ENCODE assay signal across 17 cellular contexts in genomic region chr22:43207386-43207785, GRCh38. TPM values are rescaled to one million over a fixed set of nuclear protein-coding genes. Genes with fewer than 3 reads are reported as not detected.
DNase-seq lines count a peak whose midpoint lies in the region; ATAC-seq, FAIRE-seq and TF ChIP-seq lines count a peak whose summit lies in the region.
"Had no signal": no experiment of that assay in that cellular context is flagged by ENCODE, and none has a peak within 500 bp of the region (broad histone marks: within the 10 kb centered on the region; RNA-seq: fewer than 3 reads in every experiment).

No MANE protein-coding gene starts in this region.

- H3K4me3 ChIP-seq in HCT116 (replicated peaks in 1 of 2; ENCODE audit: low read depth in 1 of 2, low read length in 2 of 2) (no peak overlapping the region), kidney (ENCODE audit: low read length in 2 of 2) (no peak overlapping the region)

- no peaks in the 10 kb centered on the region for H3K36me3 ChIP-seq in HCT116 (ENCODE audit: control insufficient read depth in 1 of 2, insufficient read depth in 2 of 2, low read length in 2 of 2)
- no peaks in the 10 kb centered on the region for H3K36me3 ChIP-seq in kidney (ENCODE audit: control insufficient read depth in 1 of 2, insufficient read depth in 2 of 2, low read length in 2 of 2)
- H3K36me3 ChIP-seq: BE2C had no signal

- H4K20me1 ChIP-seq in HCT116 (ENCODE audit: insufficient read depth) = no peaks in the 10 kb centered on the region

- no peak overlapping the region for H2AFZ ChIP-seq in HCT116 (ENCODE audit: low read depth, low read length, poor library complexity, severe bottlenecking)

- H3K27me3 ChIP-seq in HCT116 (ENCODE audit: insufficient read depth, low read length) = no peaks in the 10 kb centered on the region
- H3K27me3 ChIP-seq: BE2C had no signal

- no peak overlapping the region for H3K4me3 Mint-ChIP-seq in stimulated activated effector memory CD8-positive, alpha-beta T cell treated with anti-CD3 and anti-CD28 coated beads, Interleukin-12 subunit alpha, Interleukin-12 subunit beta, amount 100 ng/mL, for 72 hours
- H3K4me3 Mint-ChIP-seq: CD14-positive monocyte; CD4-positive, alpha-beta memory T cell had no signal

- H3K36me3 Mint-ChIP-seq in stimulated activated effector memory CD8-positive, alpha-beta T cell treated with anti-CD3 and anti-CD28 coated beads, Interleukin-12 subunit alpha, Interleukin-12 subunit beta, amount 100 ng/mL, for 72 hours = peaks cover 14% of the 10 kb centered on the region
- H3K36me3 Mint-ChIP-seq: CD14-positive monocyte; CD4-positive, alpha-beta memory T cell had no signal

- no peak for TF ChIP-seq POLR2A in HCT116 (IDR thresholded peaks at IDR 0.05; ENCODE audit: borderline replicate concordance, extremely low read depth, insufficient read depth, insufficient read length)

- no peak overlapping the region for H3K9ac ChIP-seq in HCT116 (ENCODE audit: low read length)
- H3K9ac ChIP-seq in kidney (ENCODE audit: low read length in 2 of 2) = no peak overlapping the region

- CTCF ChIA-PET in HCT116 (lab: Charles Lee) = interaction anchor here (1.9 kb wide), 1 partner anchor 20 kb away, joined by 11 read pairs; no protein-coding TSS in a partner anchor

- BruUV-seq in HCT116 (replicated peaks; lab: Mats Ljungman, UMichigan) = no TSS peak

- TF ChIP-seq RAD21 in HCT116 (IDR thresholded peaks at IDR 0.05; ENCODE audit: low read depth) = no peak

- RAD21 ChIA-PET in HCT116 (lab: Charles Lee; ENCODE audit: low non-redundant PET in 1 of 2, low total read pairs in 2 of 2, uncharacterized antibody in 2 of 2, unreplicated experiment in 2 of 2) = no interaction called here

- H3K27ac ChIP-seq in HCT116 (ENCODE audit: low read depth, low read length) (no peak overlapping the region), kidney (ENCODE audit: low read depth in 2 of 2, low read length in 2 of 2) (no peak overlapping the region)
- H3K27ac ChIP-seq: HL-60 had no signal

- intact Hi-C loops in HCT116 (cut with micrococcal nuclease) = no loop called here
- intact Hi-C loops in kidney (cut with DNase I) = no loop called here

- peak overlapping the region; percentile 45 for H3K4me2 ChIP-seq in HCT116 (ENCODE audit: low read length)

- no peaks in the 10 kb centered on the region for H3K9me2 ChIP-seq in HCT116 (ENCODE audit: insufficient read depth)

- peaks cover 0 to 11% of the 10 kb centered on the region in 2 experiments; a peak in 2 of 4 replicates for H3K4me1 ChIP-seq in HCT116 (ENCODE audit: control insufficient read depth in 1 of 2, insufficient read depth in 2 of 2, low read length in 2 of 2)
- no peaks in the 10 kb centered on the region for H3K4me1 ChIP-seq in kidney (ENCODE audit: control insufficient read depth in 1 of 2, insufficient read depth in 1 of 2, low read depth in 1 of 2, low read length in 2 of 2)
- H3K4me1 ChIP-seq: BE2C had no signal

- no peaks in the 10 kb centered on the region for H3K79me2 ChIP-seq in HCT116 (ENCODE audit: insufficient read depth, low read length)

- DNase-seq in HCT116 (ENCODE audit: low read depth, low spot score) (no peak), kidney (peak; percentile 51), KG1 (lab: John Stamatoyannopoulos, UW) (no peak)
- no peak for DNase-seq in stimulated activated effector memory CD8-positive, alpha-beta T cell treated with anti-CD3 and anti-CD28 coated beads, Interleukin-12 subunit alpha, Interleukin-12 subunit beta, amount 100 ng/mL, for 72 hours (ENCODE audit: low spot score in 2 of 2)
- DNase-seq: ACHN; BE2C; CD4-positive, alpha-beta memory T cell; DMS153; DMS79 treated with DMSO at 0.1 percent for 48 hours; GF-D8; GOT3; H7 had no signal

- H3K9me3 ChIP-seq in HCT116 (ENCODE audit: control insufficient read depth in 1 of 2, insufficient read depth in 1 of 2, low read depth in 1 of 2, low read length in 2 of 2) (no peaks in the 10 kb centered on the region), kidney (ENCODE audit: control insufficient read depth in 1 of 2, low read length in 2 of 2) (no peaks in the 10 kb centered on the region)
- H3K9me3 ChIP-seq: BE2C had no signal

- TF ChIP-seq CTCF in HCT116 (IDR thresholded peaks at IDR 0.05 in 2 of 3, conservative IDR thresholded peaks at IDR 0.05 in 1 of 3; ENCODE audit: borderline replicate concordance in 1 of 3, insufficient read depth in 1 of 3, low read depth in 2 of 3, low read length in 2 of 3) (no peak), kidney (IDR thresholded peaks at IDR 0.05; ENCODE audit: borderline replicate concordance, extremely low read depth, insufficient read depth) (no peak)

- H3K9me3 Mint-ChIP-seq in stimulated activated effector memory CD8-positive, alpha-beta T cell treated with anti-CD3 and anti-CD28 coated beads, Interleukin-12 subunit alpha, Interleukin-12 subunit beta, amount 100 ng/mL, for 72 hours = peaks cover 3% of the 10 kb centered on the region
- H3K9me3 Mint-ChIP-seq: CD4-positive, alpha-beta memory T cell had no signal

- peaks cover 17% of the 10 kb centered on the region for H3K4me1 Mint-ChIP-seq in stimulated activated effector memory CD8-positive, alpha-beta T cell treated with anti-CD3 and anti-CD28 coated beads, Interleukin-12 subunit alpha, Interleukin-12 subunit beta, amount 100 ng/mL, for 72 hours

- H3K27ac Mint-ChIP-seq in stimulated activated effector memory CD8-positive, alpha-beta T cell treated with anti-CD3 and anti-CD28 coated beads, Interleukin-12 subunit alpha, Interleukin-12 subunit beta, amount 100 ng/mL, for 72 hours = peak overlapping the region; percentile 15
- H3K27ac Mint-ChIP-seq: CD14-positive monocyte had no signal

- POLR2A ChIA-PET in HCT116 (lab: Charles Lee) = no interaction called here

- ATAC-seq in HCT116 (peak; percentile 12; the same call in 1 of the 2 replicates), HG03378 (IDR thresholded peaks at IDR 0.05; ENCODE audit: unreplicated experiment) (no peak), HG02642 (IDR thresholded peaks at IDR 0.05; ENCODE audit: poor library complexity, unreplicated experiment) (no peak)
- ATAC-seq in stimulated activated effector memory CD8-positive, alpha-beta T cell treated with anti-CD3 and anti-CD28 coated beads, Interleukin-12 subunit alpha, Interleukin-12 subunit beta, amount 100 ng/mL, for 72 hours = no peak

- FAIRE-seq in kidney (lab: Jason Lieb, UNC) = no peak
- FAIRE-seq: A204.1 had no signal

TF ChIP-seq in HCT116, 20 proteins besides CTCF, POLR2A, EP300 and RAD21:
- TF ChIP-seq ZBTB33 (IDR thresholded peaks at IDR 0.05; ENCODE audit: extremely low read depth, insufficient replicate concordance, low read length) (no peak), MAX (IDR thresholded peaks at IDR 0.05) (no peak), SRF (IDR thresholded peaks at IDR 0.05; ENCODE audit: low read depth) (no peak), CEBPB (IDR thresholded peaks at IDR 0.05; ENCODE audit: low read depth) (no peak), TCF7L2 (IDR thresholded peaks at IDR 0.05; ENCODE audit: borderline replicate concordance, extremely low read depth, insufficient read depth, insufficient read length) (no peak), EZH2phosphoT487 (IDR thresholded peaks at IDR 0.05; ENCODE audit: borderline replicate concordance) (no peak)
TF ChIP-seq in HCT116: peak in this region for 0.

RNA-seq across cellular contexts. Expression of gene TTLL12, which starts 20.5 kb away (rescaled TPM):
- 100 TPM for total RNA-seq in HCT116 (2021; ENCODE audit: unreplicated experiment)
- polyA plus RNA-seq in HCT116 (2012) = 69.1 and 73.8 TPM in 2 replicates
- total RNA-seq in kidney = 26.3 TPM
- polyA plus RNA-seq in kidney (ENCODE audit: insufficient read depth, low read depth, low replicate concordance) = 11.5 TPM

RNA-seq across cellular contexts. Expression of gene TSPO, which starts 56.0 kb away (rescaled TPM):
- total RNA-seq in HCT116 (2021; ENCODE audit: unreplicated experiment) (192 TPM), kidney (134 TPM)
- 201 and 205 TPM in 2 replicates for polyA plus RNA-seq in HCT116 (2012)
- polyA plus RNA-seq in kidney (ENCODE audit: insufficient read depth, low read depth, low replicate concordance) = 173 TPM
